Comparison of ENCODE assay signal across 8 cellular contexts in genomic region chr2:241355983-241356870, GRCh38. TPM values are rescaled to one million over a fixed set of nuclear protein-coding genes. Genes with fewer than 3 reads are reported as not detected.
DNase-seq lines count a peak whose midpoint lies in the region; ATAC-seq, FAIRE-seq and TF ChIP-seq lines count a peak whose summit lies in the region.

Gene FARP2 (plus strand): TSS chr2:241356285. CDS start chr2:241373108, 16,823 bp downstream.

- no peaks in the 10 kb centered on the region for H3K27me3 ChIP-seq in IMR-90 (ENCODE audit: control insufficient read depth, insufficient read depth, low read length)
- H3K27me3 ChIP-seq in endothelial cell of umbilical vein (ENCODE audit: control insufficient read depth in 2 of 2, insufficient read depth in 2 of 2, low read length in 2 of 2) = no peaks in the 10 kb centered on the region

- peak within 1 kb of the TSS; percentile 96 for H3K4me2 ChIP-seq in IMR-90 (ENCODE audit: low read depth, low read length)
- H3K4me2 ChIP-seq in OCI-LY7 (ENCODE audit: low read length) = peak within 1 kb of the TSS; percentile 96
- H3K4me2 ChIP-seq in endothelial cell of umbilical vein (ENCODE audit: insufficient read depth, low read length) = peak within 1 kb of the TSS; percentile 94

- H3K9me1 ChIP-seq in IMR-90 (ENCODE audit: insufficient read depth, low read length) (peaks cover 18% of the 10 kb centered on the region), endothelial cell of umbilical vein (replicated peaks; ENCODE audit: control insufficient read depth, extremely low read depth, insufficient read depth, low read length) (no peaks in the 10 kb centered on the region)

- H3K18ac ChIP-seq in IMR-90 (ENCODE audit: low read depth, low read length) = no peak within 1 kb of the TSS

- peak within 1 kb of the TSS; percentile 54; the same call in 1 of the 2 replicates for H3K56ac ChIP-seq in IMR-90 (ENCODE audit: extremely low read depth, insufficient read depth, low read length)

- CTCF ChIA-PET in IMR-90 (lab: Yijun Ruan, JAX) (no interaction called here), OCI-LY7 (lab: Charles Lee; ENCODE audit: unreplicated experiment) (no interaction called here), endothelial cell of umbilical vein (lab: Charles Lee) (interaction anchor here (1.0 kb wide), 2 partner anchors 10 to 36 kb away, joined by 3 to 7 read pairs; no protein-coding TSS in a partner anchor)

- H3K9me3 ChIP-seq in IMR-90 (ENCODE audit: control insufficient read depth, insufficient read depth, low read length) = no peaks in the 10 kb centered on the region
- H3K9me3 ChIP-seq in OCI-LY7 (ENCODE audit: low read length) = no peaks in the 10 kb centered on the region
- no peaks in the 10 kb centered on the region for H3K9me3 ChIP-seq in endothelial cell of umbilical vein (replicated peaks; ENCODE audit: control insufficient read depth, insufficient read depth, low read length)

- H4K20me1 ChIP-seq in IMR-90 (ENCODE audit: insufficient read depth, low read length) = peaks cover 42% of the 10 kb centered on the region
- peaks cover 13% of the 10 kb centered on the region; the same call in 1 of the 2 replicates for H4K20me1 ChIP-seq in OCI-LY7 (ENCODE audit: insufficient read depth, low read length)
- H4K20me1 ChIP-seq in endothelial cell of umbilical vein (replicated peaks; ENCODE audit: control insufficient read depth, extremely low read depth, insufficient read depth, low read length) = no peaks in the 10 kb centered on the region

- intact Hi-C loops in IMR-90 (cut with micrococcal nuclease) = loop anchor here (2.0 to 5.0 kb wide), 4 partner anchors 153 to 301 kb away; partner anchors contain the start of genes ATG4B, BOK, STK25 and THAP4
- intact Hi-C loops in OCI-LY7 (cut with micrococcal nuclease; ENCODE audit: unreplicated experiment) = loop anchor here (1.0 to 10.0 kb wide), 6 partner anchors 37 to 525 kb away; partner anchors contain the start of genes ATG4B, DTYMK, HDLBP and SEPTIN2
- intact Hi-C loops in endothelial cell of umbilical vein (cut with micrococcal nuclease) = loop anchor here (1.0 to 5.0 kb wide), 9 partner anchors 41 to 526 kb away; partner anchors contain the start of genes ATG4B, BOK, DTYMK and HDLBP

- DNase-seq in DMS 273 treated with DMSO at 0.1 percent for 48 hours (lab: John Stamatoyannopoulos, UW) (peak; percentile 95), IMR-90 (peak; percentile 98), OCI-LY7 (ENCODE audit: low spot score) (peak; percentile 98), activated T-cell treated with anti-CD3 and anti-CD28 coated beads for 1 hour (ENCODE audit: low read depth) (peak; percentile 93), endothelial cell of umbilical vein (ENCODE audit: low read depth, low spot score) (peak; percentile 99), midbrain (lab: John Stamatoyannopoulos, UW) (peak; percentile 98)
- DNase-seq in stimulated activated CD8-positive, alpha-beta memory T cell treated with anti-CD3 and anti-CD28 coated beads, Interleukin-15, amount 100 ng/mL, for 48 hours (ENCODE audit: low read depth in 2 of 2) = peak; percentile 94 to 95

- H3K9ac ChIP-seq in IMR-90 (ENCODE audit: low read depth, low read length) = peak within 1 kb of the TSS; percentile 90
- peak within 1 kb of the TSS; percentile 72 for H3K9ac ChIP-seq in endothelial cell of umbilical vein (replicated peaks; ENCODE audit: extremely low read depth, insufficient read depth, low read length)

- H3K79me1 ChIP-seq in IMR-90 (ENCODE audit: low read depth in 1 of 2, low read length in 2 of 2) = peaks cover 25 to 55% of the 10 kb centered on the region in 2 experiments

- dilution Hi-C loops in IMR-90 (cut with HindIII; ENCODE audit: low sequenced_read_pairs, unreplicated experiment) = no loop called here
- dilution Hi-C loops in endothelial cell of umbilical vein (cut with MboI; ENCODE audit: extremely low pct_ligation_motif_present, low sequenced_read_pairs) = no loop called here

- peak within 1 kb of the TSS; percentile 78 for H3K4ac ChIP-seq in IMR-90 (ENCODE audit: low read depth, low read length)

- POLR2A ChIA-PET in IMR-90 (lab: Charles Lee; ENCODE audit: unreplicated experiment) = interaction anchor here (0.6 kb wide), 1 partner anchor 899 kb away, joined by 4 read pairs; no protein-coding TSS in a partner anchor
- POLR2A ChIA-PET in OCI-LY7 (lab: Charles Lee) = no interaction called here
- POLR2A ChIA-PET in endothelial cell of umbilical vein (lab: Charles Lee) = interaction anchor here (0.6 to 1.0 kb wide), 2 partner anchors 42 to 157 kb away, joined by 3 to 9 read pairs; no protein-coding TSS in a partner anchor

- peaks cover 23% of the 10 kb centered on the region for H3K36me3 ChIP-seq in IMR-90 (ENCODE audit: control insufficient read depth, insufficient read depth, low read length)
- peaks cover 39% of the 10 kb centered on the region for H3K36me3 ChIP-seq in OCI-LY7 (ENCODE audit: insufficient read depth, low read length)
- peaks cover 11 to 19% of the 10 kb centered on the region in 2 experiments for H3K36me3 ChIP-seq in endothelial cell of umbilical vein (ENCODE audit: control insufficient read depth in 2 of 2, extremely low read depth in 1 of 2, insufficient read depth in 2 of 2, low read length in 2 of 2)

- H3K23ac ChIP-seq in IMR-90 (ENCODE audit: low read depth, low read length) = peak within 1 kb of the TSS; percentile 73; the same call in 1 of the 2 replicates

- BruUV-seq in IMR-90 (replicated peaks; lab: Mats Ljungman, UMichigan) (no TSS peak), OCI-LY7 (replicated peaks; lab: Mats Ljungman, UMichigan) (no TSS peak), endothelial cell of umbilical vein (replicated peaks; lab: Mats Ljungman, UMichigan) (no TSS peak)

- H2AK9ac ChIP-seq in IMR-90 (replicated peaks; ENCODE audit: low read depth, low read length, poor library complexity) = peak within 1 kb of the TSS; percentile 91

- H3K14ac ChIP-seq in IMR-90 (replicated peaks; ENCODE audit: low read depth, low read length) = peak within 1 kb of the TSS; percentile 70

- H3K9me2 ChIP-seq in OCI-LY7 (ENCODE audit: insufficient read depth, low read length) = no peaks in the 10 kb centered on the region

- in situ Hi-C loops in IMR-90 (cut with MboI; ENCODE audit: low sequenced_read_pairs) = no loop called here

- TF ChIP-seq POLR2A in IMR-90 (IDR thresholded peaks at IDR 0.05; ENCODE audit: low read depth, low read length) (peak; percentile 93), endothelial cell of umbilical vein (IDR thresholded peaks at IDR 0.05; ENCODE audit: low read depth, low read length) (peak; percentile 89)

- 0 out of 2 replicates have a peak within 1 kb of the TSS, but pooled peaks have one; percentile 41 for H4K91ac ChIP-seq in IMR-90 (ENCODE audit: insufficient read depth, low read depth, low read length)

- TF ChIP-seq RAD21 in IMR-90 (IDR thresholded peaks at IDR 0.05; ENCODE audit: low read length) = no peak

- no peak within 1 kb of the TSS for H2BK20ac ChIP-seq in IMR-90 (ENCODE audit: low read depth, low read length)

- no peak within 1 kb of the TSS for H2BK120ac ChIP-seq in IMR-90 (ENCODE audit: low read depth, low read length)

- H3K27ac ChIP-seq in IMR-90 (ENCODE audit: insufficient read depth, low read length) (peak within 1 kb of the TSS; percentile 70), OCI-LY7 (ENCODE audit: low read depth, low read length, poor library complexity, severe bottlenecking) (peak within 1 kb of the TSS; percentile 30), endothelial cell of umbilical vein (ENCODE audit: insufficient read depth, low read depth, low read length) (peak within 1 kb of the TSS; percentile 33)

- 0% methylated on average over 55 of the region's 101 CpGs; no CpG with 5 or more reads in 1 of the 2 experiments for WGBS in IMR-90 (ENCODE audit: extremely low coverage in 2 of 2, insufficient read length in 1 of 2), 2 experiments

- no peak for TF ChIP-seq CTCF in IMR-90 (conservative IDR thresholded peaks at IDR 0.05; ENCODE audit: low read depth, low read length)
- no peak for TF ChIP-seq CTCF in OCI-LY7 (conservative IDR thresholded peaks at IDR 0.05; ENCODE audit: low read length)
- no peak for TF ChIP-seq CTCF in endothelial cell of umbilical vein (IDR thresholded peaks at IDR 0.05; ENCODE audit: extremely low read depth in 1 of 2, insufficient read depth in 1 of 2, low read depth in 1 of 2, low read length in 2 of 2)

- peak within 1 kb of the TSS; percentile 42; the same call in 1 of the 2 replicates for H4K5ac ChIP-seq in IMR-90 (ENCODE audit: low read depth, low read length)

- H3K4me3 ChIP-seq in IMR-90 (ENCODE audit: insufficient read depth, low read depth, low read length) (peak within 1 kb of the TSS; percentile 76), OCI-LY7 (ENCODE audit: low read depth, low read length, poor library complexity, severe bottlenecking) (peak within 1 kb of the TSS; percentile 98), endothelial cell of umbilical vein (replicated peaks in 1 of 3; ENCODE audit: insufficient read depth in 1 of 3, low read depth in 1 of 3, low read length in 3 of 3) (peak within 1 kb of the TSS; percentile 48 to 91 (median 62))

- FAIRE-seq in endothelial cell of umbilical vein (lab: Jason Lieb, UNC) = peak; percentile 84

- H3K79me2 ChIP-seq in OCI-LY7 (ENCODE audit: insufficient read depth, low read depth, low read length) = peaks cover 35% of the 10 kb centered on the region; the same call in 1 of the 2 replicates
- peaks cover 45% of the 10 kb centered on the region for H3K79me2 ChIP-seq in endothelial cell of umbilical vein (ENCODE audit: control insufficient read depth, insufficient read depth, low read length)

- H2BK15ac ChIP-seq in IMR-90 (ENCODE audit: low read depth, low read length) = no peak within 1 kb of the TSS

- ATAC-seq in GM21529 (IDR thresholded peaks at IDR 0.05; ENCODE audit: unreplicated experiment) (peak; percentile 77), IMR-90 (ENCODE audit: low read depth) (peak; percentile 95)

- H2BK5ac ChIP-seq in IMR-90 (ENCODE audit: low read depth, low read length, poor library complexity, severe bottlenecking) = peak within 1 kb of the TSS; percentile 20

- H2AK5ac ChIP-seq in IMR-90 (ENCODE audit: low read depth, low read length) = peak within 1 kb of the TSS; percentile 90

- H3K4me1 ChIP-seq in IMR-90 (ENCODE audit: control insufficient read depth, insufficient read depth, low read length) = peaks cover 8% of the 10 kb centered on the region
- H3K4me1 ChIP-seq in OCI-LY7 (ENCODE audit: insufficient read depth, low read length, poor library complexity, severe bottlenecking) = peaks cover 33% of the 10 kb centered on the region
- peaks cover 21% of the 10 kb centered on the region for H3K4me1 ChIP-seq in endothelial cell of umbilical vein (ENCODE audit: control insufficient read depth, extremely low read depth, insufficient read depth, low read length)

- H2AFZ ChIP-seq in IMR-90 (replicated peaks; ENCODE audit: low read length, poor library complexity) = peak within 1 kb of the TSS; percentile 93
- H2AFZ ChIP-seq in OCI-LY7 (ENCODE audit: low read length) = no peak within 1 kb of the TSS; the same call in 1 of the 2 replicates
- peak within 1 kb of the TSS; percentile 16 for H2AFZ ChIP-seq in endothelial cell of umbilical vein (ENCODE audit: low read depth, low read length)

- peak within 1 kb of the TSS; percentile 26 to 67; a peak in 2 of 4 replicates for H4K8ac ChIP-seq in IMR-90 (ENCODE audit: low read depth in 2 of 2, low read length in 2 of 2)

RNA-seq across cellular contexts. Expression of gene FARP2, which starts in this region (rescaled TPM):
- total RNA-seq in IMR-90 (2012; rRNA removed) (30.8 and 38.6 TPM in 2 replicates), OCI-LY7 (2022) (47.9 and 52.7 TPM in 2 replicates), endothelial cell of umbilical vein (40.6 and 45.3 TPM in 2 replicates)
- polyA plus RNA-seq in IMR-90 (2012; rRNA removed) (15.5 and 17.1 TPM in 2 replicates), endothelial cell of umbilical vein (15.3 and 17.9 TPM in 2 replicates)
- 7.2 and 7.7 TPM in 2 replicates for polyA plus RNA-seq in IMR-90 (2012; cell fraction: cytosol; rRNA removed)
- 15.5 and 22.7 TPM in 2 replicates for polyA plus RNA-seq in IMR-90 (2012; cell fraction: nucleus; rRNA removed; ENCODE audit: low replicate concordance)
- 23.2 and 33.6 TPM in 2 replicates for total RNA-seq in OCI-LY7 (2014; rRNA removed; shearing (Covaris generic))
- polyA plus RNA-seq in endothelial cell of umbilical vein (2011; cell fraction: cytosol; rRNA removed) = 13.9 and 15.9 TPM in 2 replicates
- 41.7 and 49.8 TPM in 2 replicates for polyA plus RNA-seq in endothelial cell of umbilical vein (2011; cell fraction: nucleus; rRNA removed)
- 29.4 and 36.7 TPM in 2 replicates for polyA plus RNA-seq in endothelial cell of umbilical vein (2012)
- 62.7 and 67.7 TPM in 2 replicates for polyA minus RNA-seq in endothelial cell of umbilical vein
- 17.2 TPM for polyA minus RNA-seq in endothelial cell of umbilical vein (2011; cell fraction: cytosol; rRNA and poly(A)+ RNA removed)
- 56.5 and 61.3 TPM in 2 replicates for polyA minus RNA-seq in endothelial cell of umbilical vein (2011; cell fraction: nucleus; rRNA and poly(A)+ RNA removed)

Comparison
In these comparisons a context has a peak if more than half of its experiments do, and no peak if none do; other contexts are left out.
1. Peak in every context shown above with its lines: DNase-seq, ATAC-seq, H3K4me3 ChIP-seq and H3K27ac ChIP-seq.